ENCODE assay signal across 1 cellular context in the genomic region with DNA sequence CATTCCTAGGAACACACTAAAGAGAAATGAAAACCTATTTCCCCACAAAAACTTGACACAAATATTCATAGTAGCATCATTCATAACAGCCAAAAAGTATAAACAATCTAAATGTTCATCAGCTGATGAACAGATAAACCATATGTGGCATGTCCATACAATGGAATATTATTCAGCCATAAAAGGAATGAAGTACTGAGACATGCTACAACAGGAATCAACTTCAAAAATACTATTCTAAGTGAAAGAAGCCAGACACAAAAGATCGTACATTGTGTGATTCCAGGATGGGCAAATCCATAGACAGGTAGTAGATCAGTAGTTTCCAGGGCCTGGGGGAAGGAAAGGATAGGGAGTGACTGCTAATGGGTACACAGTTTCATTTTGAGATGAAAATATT.
TF ChIP-seq lines count a peak whose summit lies in the region.

No MANE protein-coding gene starts in this region.

TF ChIP-seq in HepG2, 621 proteins besides CTCF, POLR2A, EP300 and RAD21 (continued from another document):
- TF ChIP-seq, protein P1, sequence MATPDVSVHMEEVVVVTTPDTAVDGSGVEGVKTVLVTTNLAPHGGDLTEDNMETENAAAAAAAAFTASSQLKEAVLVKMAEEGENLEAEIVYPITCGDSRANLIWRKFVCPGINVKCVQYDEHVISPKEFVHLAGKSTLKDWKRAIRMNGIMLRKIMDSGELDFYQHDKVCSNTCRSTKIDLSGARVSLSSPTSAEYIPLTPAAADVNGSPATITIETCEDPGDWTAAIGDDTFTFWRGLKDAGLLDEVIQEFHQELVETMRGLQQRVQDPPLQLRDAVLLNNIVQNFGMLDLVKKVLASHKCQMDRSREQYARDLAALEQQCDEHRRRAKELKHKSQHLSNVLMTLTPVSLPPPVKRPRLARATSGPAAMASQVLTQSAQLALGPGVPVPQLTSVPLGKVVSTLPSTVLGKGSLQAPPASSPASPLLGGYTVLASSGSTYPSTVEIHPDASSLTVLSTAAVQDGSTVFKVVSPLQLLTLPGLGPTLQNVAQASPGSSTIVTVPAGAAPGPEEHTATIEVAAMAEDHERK (CRISPR knock-in tag; IDR thresholded peaks at IDR 0.05; ENCODE audit: low read depth): no peak
- TF ChIP-seq RBAK (CRISPR knock-in tag; IDR thresholded peaks at IDR 0.05) (no peak), ATRX (CRISPR knock-in tag; IDR thresholded peaks at IDR 0.05; ENCODE audit: borderline replicate concordance) (no peak), PCBP2 (optimal IDR thresholded peaks at IDR 0.05; ENCODE audit: low read depth, low read length, poor library complexity, severe bottlenecking) (no peak), KLF15 (CRISPR knock-in tag; IDR thresholded peaks at IDR 0.05; ENCODE audit: borderline replicate concordance) (no peak), ZNF292 (CRISPR knock-in tag; IDR thresholded peaks at IDR 0.05; ENCODE audit: borderline replicate concordance, low read depth) (no peak), ZNF160 (CRISPR knock-in tag; IDR thresholded peaks at IDR 0.05) (no peak), ZNF451 (CRISPR knock-in tag; IDR thresholded peaks at IDR 0.05) (no peak), ZNF652 (CRISPR knock-in tag; IDR thresholded peaks at IDR 0.05; ENCODE audit: borderline replicate concordance, low read depth) (no peak), AGO2 (optimal IDR thresholded peaks at IDR 0.05; ENCODE audit: low read depth, low read length) (no peak), ZNF431 (CRISPR knock-in tag; IDR thresholded peaks at IDR 0.05; ENCODE audit: borderline replicate concordance, low read depth) (no peak), U2AF2 (IDR thresholded peaks at IDR 0.05; ENCODE audit: low read depth, low read length) (no peak)
- TF ChIP-seq, protein P2, sequence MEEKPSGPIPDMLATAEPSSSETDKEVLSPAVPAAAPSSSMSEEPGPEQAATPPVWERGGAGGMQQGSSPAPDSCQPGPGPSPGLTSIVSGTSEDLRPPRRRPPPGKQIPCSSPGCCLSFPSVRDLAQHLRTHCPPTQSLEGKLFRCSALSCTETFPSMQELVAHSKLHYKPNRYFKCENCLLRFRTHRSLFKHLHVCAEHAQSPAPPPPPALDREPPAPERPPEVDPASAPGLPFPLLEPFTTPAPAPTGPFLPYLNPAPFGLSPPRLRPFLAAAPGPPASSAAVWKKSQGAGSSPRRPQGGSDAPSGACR (CRISPR knock-in tag; IDR thresholded peaks at IDR 0.05): no peak
- TF ChIP-seq, protein P3, sequence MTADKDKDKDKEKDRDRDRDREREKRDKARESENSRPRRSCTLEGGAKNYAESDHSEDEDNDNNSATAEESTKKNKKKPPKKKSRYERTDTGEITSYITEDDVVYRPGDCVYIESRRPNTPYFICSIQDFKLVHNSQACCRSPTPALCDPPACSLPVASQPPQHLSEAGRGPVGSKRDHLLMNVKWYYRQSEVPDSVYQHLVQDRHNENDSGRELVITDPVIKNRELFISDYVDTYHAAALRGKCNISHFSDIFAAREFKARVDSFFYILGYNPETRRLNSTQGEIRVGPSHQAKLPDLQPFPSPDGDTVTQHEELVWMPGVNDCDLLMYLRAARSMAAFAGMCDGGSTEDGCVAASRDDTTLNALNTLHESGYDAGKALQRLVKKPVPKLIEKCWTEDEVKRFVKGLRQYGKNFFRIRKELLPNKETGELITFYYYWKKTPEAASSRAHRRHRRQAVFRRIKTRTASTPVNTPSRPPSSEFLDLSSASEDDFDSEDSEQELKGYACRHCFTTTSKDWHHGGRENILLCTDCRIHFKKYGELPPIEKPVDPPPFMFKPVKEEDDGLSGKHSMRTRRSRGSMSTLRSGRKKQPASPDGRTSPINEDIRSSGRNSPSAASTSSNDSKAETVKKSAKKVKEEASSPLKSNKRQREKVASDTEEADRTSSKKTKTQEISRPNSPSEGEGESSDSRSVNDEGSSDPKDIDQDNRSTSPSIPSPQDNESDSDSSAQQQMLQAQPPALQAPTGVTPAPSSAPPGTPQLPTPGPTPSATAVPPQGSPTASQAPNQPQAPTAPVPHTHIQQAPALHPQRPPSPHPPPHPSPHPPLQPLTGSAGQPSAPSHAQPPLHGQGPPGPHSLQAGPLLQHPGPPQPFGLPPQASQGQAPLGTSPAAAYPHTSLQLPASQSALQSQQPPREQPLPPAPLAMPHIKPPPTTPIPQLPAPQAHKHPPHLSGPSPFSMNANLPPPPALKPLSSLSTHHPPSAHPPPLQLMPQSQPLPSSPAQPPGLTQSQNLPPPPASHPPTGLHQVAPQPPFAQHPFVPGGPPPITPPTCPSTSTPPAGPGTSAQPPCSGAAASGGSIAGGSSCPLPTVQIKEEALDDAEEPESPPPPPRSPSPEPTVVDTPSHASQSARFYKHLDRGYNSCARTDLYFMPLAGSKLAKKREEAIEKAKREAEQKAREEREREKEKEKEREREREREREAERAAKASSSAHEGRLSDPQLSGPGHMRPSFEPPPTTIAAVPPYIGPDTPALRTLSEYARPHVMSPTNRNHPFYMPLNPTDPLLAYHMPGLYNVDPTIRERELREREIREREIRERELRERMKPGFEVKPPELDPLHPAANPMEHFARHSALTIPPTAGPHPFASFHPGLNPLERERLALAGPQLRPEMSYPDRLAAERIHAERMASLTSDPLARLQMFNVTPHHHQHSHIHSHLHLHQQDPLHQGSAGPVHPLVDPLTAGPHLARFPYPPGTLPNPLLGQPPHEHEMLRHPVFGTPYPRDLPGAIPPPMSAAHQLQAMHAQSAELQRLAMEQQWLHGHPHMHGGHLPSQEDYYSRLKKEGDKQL (CRISPR knock-in tag; IDR thresholded peaks at IDR 0.05; ENCODE audit: low read depth): no peak
- TF ChIP-seq, protein P4, sequence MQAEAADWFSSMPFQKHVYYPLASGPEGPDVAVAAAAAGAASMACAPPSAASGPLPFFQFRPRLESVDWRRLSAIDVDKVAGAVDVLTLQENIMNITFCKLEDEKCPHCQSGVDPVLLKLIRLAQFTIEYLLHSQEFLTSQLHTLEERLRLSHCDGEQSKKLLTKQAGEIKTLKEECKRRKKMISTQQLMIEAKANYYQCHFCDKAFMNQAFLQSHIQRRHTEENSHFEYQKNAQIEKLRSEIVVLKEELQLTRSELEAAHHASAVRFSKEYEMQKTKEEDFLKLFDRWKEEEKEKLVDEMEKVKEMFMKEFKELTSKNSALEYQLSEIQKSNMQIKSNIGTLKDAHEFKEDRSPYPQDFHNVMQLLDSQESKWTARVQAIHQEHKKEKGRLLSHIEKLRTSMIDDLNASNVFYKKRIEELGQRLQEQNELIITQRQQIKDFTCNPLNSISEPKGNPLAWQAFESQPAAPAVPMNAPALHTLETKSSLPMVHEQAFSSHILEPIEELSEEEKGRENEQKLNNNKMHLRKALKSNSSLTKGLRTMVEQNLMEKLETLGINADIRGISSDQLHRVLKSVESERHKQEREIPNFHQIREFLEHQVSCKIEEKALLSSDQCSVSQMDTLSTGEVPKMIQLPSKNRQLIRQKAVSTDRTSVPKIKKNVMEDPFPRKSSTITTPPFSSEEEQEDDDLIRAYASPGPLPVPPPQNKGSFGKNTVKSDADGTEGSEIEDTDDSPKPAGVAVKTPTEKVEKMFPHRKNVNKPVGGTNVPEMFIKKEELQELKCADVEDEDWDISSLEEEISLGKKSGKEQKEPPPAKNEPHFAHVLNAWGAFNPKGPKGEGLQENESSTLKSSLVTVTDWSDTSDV (CRISPR knock-in tag; IDR thresholded peaks at IDR 0.05): no peak
- TF ChIP-seq, protein P5, sequence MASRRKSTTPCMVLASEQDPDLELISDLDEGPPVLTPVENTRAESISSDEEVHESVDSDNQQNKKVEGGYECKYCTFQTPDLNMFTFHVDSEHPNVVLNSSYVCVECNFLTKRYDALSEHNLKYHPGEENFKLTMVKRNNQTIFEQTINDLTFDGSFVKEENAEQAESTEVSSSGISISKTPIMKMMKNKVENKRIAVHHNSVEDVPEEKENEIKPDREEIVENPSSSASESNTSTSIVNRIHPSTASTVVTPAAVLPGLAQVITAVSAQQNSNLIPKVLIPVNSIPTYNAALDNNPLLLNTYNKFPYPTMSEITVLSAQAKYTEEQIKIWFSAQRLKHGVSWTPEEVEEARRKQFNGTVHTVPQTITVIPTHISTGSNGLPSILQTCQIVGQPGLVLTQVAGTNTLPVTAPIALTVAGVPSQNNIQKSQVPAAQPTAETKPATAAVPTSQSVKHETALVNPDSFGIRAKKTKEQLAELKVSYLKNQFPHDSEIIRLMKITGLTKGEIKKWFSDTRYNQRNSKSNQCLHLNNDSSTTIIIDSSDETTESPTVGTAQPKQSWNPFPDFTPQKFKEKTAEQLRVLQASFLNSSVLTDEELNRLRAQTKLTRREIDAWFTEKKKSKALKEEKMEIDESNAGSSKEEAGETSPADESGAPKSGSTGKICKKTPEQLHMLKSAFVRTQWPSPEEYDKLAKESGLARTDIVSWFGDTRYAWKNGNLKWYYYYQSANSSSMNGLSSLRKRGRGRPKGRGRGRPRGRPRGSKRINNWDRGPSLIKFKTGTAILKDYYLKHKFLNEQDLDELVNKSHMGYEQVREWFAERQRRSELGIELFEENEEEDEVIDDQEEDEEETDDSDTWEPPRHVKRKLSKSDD (CRISPR knock-in tag; IDR thresholded peaks at IDR 0.05; ENCODE audit: low read depth): no peak
- TF ChIP-seq, protein P6, sequence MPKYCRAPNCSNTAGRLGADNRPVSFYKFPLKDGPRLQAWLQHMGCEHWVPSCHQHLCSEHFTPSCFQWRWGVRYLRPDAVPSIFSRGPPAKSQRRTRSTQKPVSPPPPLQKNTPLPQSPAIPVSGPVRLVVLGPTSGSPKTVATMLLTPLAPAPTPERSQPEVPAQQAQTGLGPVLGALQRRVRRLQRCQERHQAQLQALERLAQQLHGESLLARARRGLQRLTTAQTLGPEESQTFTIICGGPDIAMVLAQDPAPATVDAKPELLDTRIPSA (CRISPR knock-in tag; IDR thresholded peaks at IDR 0.05; ENCODE audit: borderline replicate concordance): no peak
